Comparison of ENCODE assay signal across 1 cellular context in the genomic region with DNA sequence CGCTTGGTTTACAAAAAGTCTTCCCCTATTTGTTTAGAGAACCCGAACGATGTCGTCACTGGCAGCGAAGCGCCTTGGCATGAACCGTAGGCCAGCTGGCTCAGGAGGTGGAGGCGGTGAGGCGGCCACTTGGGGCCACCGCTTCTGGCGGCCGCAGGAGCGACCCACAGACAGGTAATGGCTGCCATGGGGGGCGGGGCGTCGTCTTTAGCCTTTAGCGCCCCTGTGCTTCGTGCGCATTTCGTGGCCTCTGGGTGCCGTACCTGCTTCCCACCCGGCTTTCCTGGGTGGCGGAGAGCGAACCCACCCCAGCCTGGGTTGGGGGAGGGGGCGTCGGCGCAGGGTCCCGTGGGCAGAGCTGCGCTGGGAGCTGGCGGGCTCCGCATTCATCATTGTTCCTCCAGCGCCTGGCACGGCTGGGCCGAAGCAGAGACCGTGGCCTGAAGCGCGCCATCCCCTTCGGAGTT.
A peak's percentile ranks its signal among the peaks of the same experiment; 100 is the strongest.
TF ChIP-seq lines count a peak whose summit lies in the region.

No MANE protein-coding gene starts in this region.

TF ChIP-seq in HepG2, 621 proteins besides CTCF, POLR2A, EP300 and RAD21 (continued from another document):
- TF ChIP-seq, protein P1, sequence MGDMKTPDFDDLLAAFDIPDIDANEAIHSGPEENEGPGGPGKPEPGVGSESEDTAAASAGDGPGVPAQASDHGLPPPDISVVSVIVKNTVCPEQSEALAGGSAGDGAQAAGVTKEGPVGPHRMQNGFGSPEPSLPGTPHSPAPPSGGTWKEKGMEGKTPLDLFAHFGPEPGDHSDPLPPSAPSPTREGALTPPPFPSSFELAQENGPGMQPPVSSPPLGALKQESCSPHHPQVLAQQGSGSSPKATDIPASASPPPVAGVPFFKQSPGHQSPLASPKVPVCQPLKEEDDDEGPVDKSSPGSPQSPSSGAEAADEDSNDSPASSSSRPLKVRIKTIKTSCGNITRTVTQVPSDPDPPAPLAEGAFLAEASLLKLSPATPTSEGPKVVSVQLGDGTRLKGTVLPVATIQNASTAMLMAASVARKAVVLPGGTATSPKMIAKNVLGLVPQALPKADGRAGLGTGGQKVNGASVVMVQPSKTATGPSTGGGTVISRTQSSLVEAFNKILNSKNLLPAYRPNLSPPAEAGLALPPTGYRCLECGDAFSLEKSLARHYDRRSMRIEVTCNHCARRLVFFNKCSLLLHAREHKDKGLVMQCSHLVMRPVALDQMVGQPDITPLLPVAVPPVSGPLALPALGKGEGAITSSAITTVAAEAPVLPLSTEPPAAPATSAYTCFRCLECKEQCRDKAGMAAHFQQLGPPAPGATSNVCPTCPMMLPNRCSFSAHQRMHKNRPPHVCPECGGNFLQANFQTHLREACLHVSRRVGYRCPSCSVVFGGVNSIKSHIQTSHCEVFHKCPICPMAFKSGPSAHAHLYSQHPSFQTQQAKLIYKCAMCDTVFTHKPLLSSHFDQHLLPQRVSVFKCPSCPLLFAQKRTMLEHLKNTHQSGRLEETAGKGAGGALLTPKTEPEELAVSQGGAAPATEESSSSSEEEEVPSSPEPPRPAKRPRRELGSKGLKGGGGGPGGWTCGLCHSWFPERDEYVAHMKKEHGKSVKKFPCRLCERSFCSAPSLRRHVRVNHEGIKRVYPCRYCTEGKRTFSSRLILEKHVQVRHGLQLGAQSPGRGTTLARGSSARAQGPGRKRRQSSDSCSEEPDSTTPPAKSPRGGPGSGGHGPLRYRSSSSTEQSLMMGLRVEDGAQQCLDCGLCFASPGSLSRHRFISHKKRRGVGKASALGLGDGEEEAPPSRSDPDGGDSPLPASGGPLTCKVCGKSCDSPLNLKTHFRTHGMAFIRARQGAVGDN (CRISPR knock-in tag; IDR thresholded peaks at IDR 0.05), result peak; percentile 32; the same call in 1 of the 2 replicates
- TF ChIP-seq TGIF2 (CRISPR knock-in tag; IDR thresholded peaks at IDR 0.05) (no peak), ZNF670 (CRISPR knock-in tag; IDR thresholded peaks at IDR 0.05; ENCODE audit: borderline replicate concordance) (no peak), PCBP2 (optimal IDR thresholded peaks at IDR 0.05; ENCODE audit: low read depth, low read length, poor library complexity, severe bottlenecking) (no peak)
TF ChIP-seq in HepG2: peak in this region for 7.
